Comparison of ENCODE assay signal across 3 cellular contexts in genomic region chr2:6721395-6721794, GRCh38.
"Had no signal": no experiment of that assay in that cellular context is flagged by ENCODE, and none has a peak within 500 bp of the region (broad histone marks: within the 10 kb centered on the region; RNA-seq: fewer than 3 reads in every experiment).

No MANE protein-coding gene starts in this region.

- DNase-seq: GDM1, GF-D8 had no signal

- ATAC-seq: GM12878 had no signal

- H3K4me3 ChIP-seq: GM12878 had no signal
